ENCODE assay signal across 27 cellular contexts in the genomic region with DNA sequence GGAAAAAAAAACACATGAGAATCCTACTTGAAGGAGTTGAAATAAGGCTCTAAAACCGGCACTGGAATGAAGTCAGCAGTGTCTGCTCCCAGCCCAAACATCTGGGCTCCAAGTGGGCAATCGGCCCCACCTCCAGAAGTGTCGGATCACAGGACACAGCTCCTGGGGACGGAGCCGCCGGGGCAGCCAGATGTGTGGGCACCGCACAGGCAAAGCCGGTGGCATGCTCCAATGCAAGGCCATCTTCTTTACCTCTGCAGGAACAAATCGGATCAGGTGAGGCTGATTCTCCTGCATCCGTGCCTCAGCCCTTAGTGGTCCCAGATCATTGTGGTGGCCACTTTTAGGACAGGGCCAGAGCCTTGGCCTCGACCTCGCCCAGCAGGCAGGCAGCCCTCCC.
"Had no signal": no experiment of that assay in that cellular context is flagged by ENCODE, and none has a peak within 500 bp of the region (broad histone marks: within the 10 kb centered on the region; RNA-seq: fewer than 3 reads in every experiment).

No MANE protein-coding gene starts in this region.

- H3K27ac ChIP-seq: body of pancreas, breast epithelium, cardiac muscle cell, colonic mucosa, epithelial cell of prostate, esophagus squamous epithelium, gastroesophageal sphincter had no signal

- H3K4me1 ChIP-seq: breast epithelium had no signal

- DNase-seq: activated B cell treated with CpG ODN at 0.5 μM for 24 hours; activated CD4-positive, alpha-beta T cell treated with anti-CD3 and anti-CD28 coated beads for 48 hours; activated CD4-positive, alpha-beta T cell treated with anti-CD3 and anti-CD28 coated beads, Interleukin-2, amount 50 U/mL, for 1 hour; activated CD4-positive, alpha-beta T cell treated with anti-CD3 and anti-CD28 coated beads, Interleukin-2, amount 50 U/mL, for 48 hours; activated CD8-positive, alpha-beta memory T cell treated with anti-CD3 and anti-CD28 coated beads for 24 hours; activated CD8-positive, alpha-beta T cell treated with anti-CD3 and anti-CD28 coated beads for 36 hours; activated effector memory CD4-positive, alpha-beta T cell treated with Interleukin-2 at 50 U/mL for 16 hours; activated gamma-delta T cell treated with Interleukin-2 at 50 U/mL for 16 hours; activated naive CD4-positive, alpha-beta T cell treated with anti-CD3 and anti-CD28 coated beads, Interleukin-2, amount 50 U/mL, for 16 hours; activated naive CD4-positive, alpha-beta T cell treated with Interleukin-2 at 50 U/mL for 16 hours; activated T-cell treated with anti-CD3 and anti-CD28 coated beads, Interleukin-2, amount 50 U/mL, for 4 hours; amniotic stem cell; anterior cingulate cortex; body of pancreas; central memory CD4-positive, alpha-beta T cell; cerebellar nuclear complex; colonic mucosa; effector CD8-positive, alpha-beta T cell; esophagus squamous epithelium; foreskin melanocyte; T-helper 2 cell had no signal

- H3K9me3 ChIP-seq: body of pancreas, breast epithelium, colonic mucosa, esophagus squamous epithelium, gastroesophageal sphincter had no signal

- H3K27me3 ChIP-seq: body of pancreas, cardiac muscle cell, colonic mucosa had no signal

- H3K4me3 ChIP-seq: body of pancreas, breast epithelium, cardiac muscle cell, colonic mucosa, esophagus squamous epithelium, gastroesophageal sphincter had no signal

- ATAC-seq: activated CD4-positive, CD25-positive, alpha-beta regulatory T cell treated with anti-CD3 and anti-CD28 coated beads, Interleukin-2, amount 50 U/mL, for 24 hours; activated CD8-positive, alpha-beta T cell treated with anti-CD3 and anti-CD28 coated beads for 36 hours; activated T-cell treated with anti-CD3 and anti-CD28 coated beads, Interleukin-2, amount 50 U/mL, for 4 hours; activated T-helper 17 cell treated with anti-CD3 and anti-CD28 coated beads, Interleukin-2, amount 50 U/mL, for 72 hours; body of pancreas; gastroesophageal sphincter had no signal

- H3K36me3 ChIP-seq: breast epithelium, cardiac muscle cell, colonic mucosa, esophagus squamous epithelium, gastroesophageal sphincter had no signal
